21 cellular contexts compared by ENCODE assay signal in the genomic region with DNA sequence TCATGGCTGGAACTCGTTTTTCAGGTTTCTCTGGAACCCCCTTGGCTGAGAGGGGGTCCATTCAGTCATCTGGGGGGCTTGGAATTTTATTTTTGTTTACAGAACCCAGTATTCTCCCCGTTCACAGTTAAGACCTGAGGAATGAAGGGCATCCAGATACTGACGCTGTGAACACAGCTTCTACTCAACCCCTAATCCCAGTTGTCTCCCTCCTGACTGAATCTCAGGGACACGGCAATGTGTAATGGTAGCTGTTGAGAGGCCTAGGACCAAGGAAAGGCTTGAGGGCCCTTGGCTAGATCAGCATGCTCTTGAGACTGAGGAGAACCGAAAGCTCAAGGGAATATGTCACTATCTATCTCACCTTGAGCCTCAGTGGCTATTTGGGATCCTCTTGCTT.
"Had no signal": no experiment of that assay in that cellular context is flagged by ENCODE, and none has a peak within 500 bp of the region (broad histone marks: within the 10 kb centered on the region; RNA-seq: fewer than 3 reads in every experiment).

No MANE protein-coding gene starts in this region.

- H3K27me3 ChIP-seq: breast epithelium, heart right ventricle, neutrophil, ovary, thyroid gland, vagina had no signal

- H3K9me3 Mint-ChIP-seq: activated naive CD8-positive, alpha-beta T cell treated with anti-CD3 and anti-CD28 coated beads for 36 hours; activated T-cell treated with anti-CD3 and anti-CD28 coated beads, Interleukin-2, amount 50 U/mL, for 24 hours; activated T-helper 17 cell treated with anti-CD3 and anti-CD28 coated beads, Interleukin-2, amount 50 U/mL, for 72 hours; nephron; stimulated activated naive CD8-positive, alpha-beta T cell treated with anti-CD3 and anti-CD28 coated beads, Interleukin-15, Interleukin-2, amounts not matched to agents 100 ng/mL and 50 ng/mL, for 24 hours; T-helper 2 cell treated with Interferon-gamma antibody and Interleukin-4, amounts not matched to agents 5 μg/mL and 100 μg/mL, for 36 hours had no signal

- H3K36me3 ChIP-seq: breast epithelium, ovary, prostate gland had no signal

- H3K4me1 Mint-ChIP-seq: activated naive CD8-positive, alpha-beta T cell treated with anti-CD3 and anti-CD28 coated beads for 36 hours; activated T-helper 17 cell treated with anti-CD3 and anti-CD28 coated beads, Interleukin-2, amount 50 U/mL, for 72 hours had no signal

- H3K4me3 ChIP-seq: breast epithelium, heart right ventricle, left ventricle myocardium inferior, ovary, prostate gland, thyroid gland, vagina had no signal

- H3K4me3 Mint-ChIP-seq: activated naive CD8-positive, alpha-beta T cell treated with anti-CD3 and anti-CD28 coated beads for 36 hours; activated T-cell treated with anti-CD3 and anti-CD28 coated beads, Interleukin-2, amount 50 U/mL, for 24 hours; activated T-helper 17 cell treated with anti-CD3 and anti-CD28 coated beads, Interleukin-2, amount 50 U/mL, for 72 hours; nephron; stimulated activated naive CD8-positive, alpha-beta T cell treated with anti-CD3 and anti-CD28 coated beads, Interleukin-15, Interleukin-2, amounts not matched to agents 100 ng/mL and 50 ng/mL, for 24 hours; T-helper 2 cell treated with Interferon-gamma antibody and Interleukin-4, amounts not matched to agents 5 μg/mL and 100 μg/mL, for 36 hours had no signal

- H3K27ac ChIP-seq: breast epithelium, epithelial cell of prostate, heart right ventricle, left ventricle myocardium inferior, neutrophil, ovary, prostate gland, thyroid gland, vagina, WERI-Rb-1 had no signal

- H3K4me1 ChIP-seq: breast epithelium, prostate gland had no signal

- DNase-seq: activated CD8-positive, alpha-beta memory T cell treated with anti-CD3 and anti-CD28 coated beads for 24 hours; activated CD8-positive, alpha-beta memory T cell treated with anti-CD3 and anti-CD28 coated beads, Interleukin-2, amount 50 U/mL, for 4 hours; activated naive CD8-positive, alpha-beta T cell treated with anti-CD3 and anti-CD28 coated beads for 36 hours; activated T-cell treated with anti-CD3 and anti-CD28 coated beads, Interleukin-2, amount 50 U/mL, for 24 hours; cortex of kidney; heart right ventricle; left ventricle myocardium inferior; ovary; stimulated activated CD4-positive, alpha-beta T cell treated with anti-CD3 and anti-CD28 coated beads, Interleukin-4, amount 100 ng/mL, for 24 hours; substantia nigra; thyroid gland; WERI-Rb-1 had no signal

- ATAC-seq: activated T-helper 17 cell treated with anti-CD3 and anti-CD28 coated beads, Interleukin-2, amount 50 U/mL, for 72 hours; heart right ventricle had no signal

- H3K27me3 Mint-ChIP-seq: activated naive CD8-positive, alpha-beta T cell treated with anti-CD3 and anti-CD28 coated beads for 36 hours; activated T-cell treated with anti-CD3 and anti-CD28 coated beads, Interleukin-2, amount 50 U/mL, for 24 hours; activated T-helper 17 cell treated with anti-CD3 and anti-CD28 coated beads, Interleukin-2, amount 50 U/mL, for 72 hours; stimulated activated naive CD8-positive, alpha-beta T cell treated with anti-CD3 and anti-CD28 coated beads, Interleukin-15, Interleukin-2, amounts not matched to agents 100 ng/mL and 50 ng/mL, for 24 hours had no signal

- H3K27ac Mint-ChIP-seq: activated naive CD8-positive, alpha-beta T cell treated with anti-CD3 and anti-CD28 coated beads for 36 hours; activated T-cell treated with anti-CD3 and anti-CD28 coated beads, Interleukin-2, amount 50 U/mL, for 24 hours; activated T-helper 17 cell treated with anti-CD3 and anti-CD28 coated beads, Interleukin-2, amount 50 U/mL, for 72 hours; nephron; stimulated activated naive CD8-positive, alpha-beta T cell treated with anti-CD3 and anti-CD28 coated beads, Interleukin-15, Interleukin-2, amounts not matched to agents 100 ng/mL and 50 ng/mL, for 24 hours; T-helper 2 cell treated with Interferon-gamma antibody and Interleukin-4, amounts not matched to agents 5 μg/mL and 100 μg/mL, for 36 hours had no signal

- H3K9me3 ChIP-seq: breast epithelium, heart right ventricle, left ventricle myocardium inferior, neutrophil, ovary, prostate gland, thyroid gland, vagina had no signal
